In the genomic region with DNA sequence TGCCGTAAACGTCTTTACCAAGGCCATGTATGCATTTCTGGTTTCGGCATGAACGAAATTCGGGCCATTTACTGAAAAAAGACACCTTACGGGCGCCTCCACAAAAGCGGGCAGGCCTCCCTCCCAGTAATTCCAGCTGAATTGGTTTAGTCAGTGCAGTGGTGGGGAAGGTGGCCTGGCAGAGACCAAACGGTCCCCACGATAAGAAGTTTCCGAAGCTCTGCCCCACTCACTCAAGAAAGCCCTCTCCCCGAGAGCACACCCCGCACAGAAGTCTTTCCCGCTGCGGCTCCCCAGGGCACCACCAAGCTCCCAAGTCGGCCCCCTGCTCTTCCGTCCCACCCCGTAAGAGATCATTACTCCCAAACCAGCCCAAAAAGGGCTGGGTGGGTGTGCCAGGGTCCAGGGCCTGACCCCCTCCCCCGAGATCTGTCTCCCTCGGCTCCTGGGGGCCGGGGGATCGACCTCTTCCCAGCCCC, we compare ENCODE assay signal across 8 cellular contexts.
A peak's percentile ranks its signal among the peaks of the same experiment; 100 is the strongest.
DNase-seq lines count a peak whose midpoint lies in the region; ATAC-seq and TF ChIP-seq lines count a peak whose summit lies in the region.

No MANE protein-coding gene starts in this region.

- H3K4me3 ChIP-seq in CD4-positive, alpha-beta memory T cell (ENCODE audit: low read length in 2 of 2): peak overlapping the region; percentile 56 to 84
- peak overlapping the region; percentile 73 for H3K4me3 ChIP-seq in mesodermal cell (ENCODE audit: extremely low read depth, insufficient read depth, low read length, poor library complexity, severe bottlenecking)

- ATAC-seq in GM21619 (IDR thresholded peaks at IDR 0.05; ENCODE audit: unreplicated experiment) (peak; percentile 3), GM21423 (IDR thresholded peaks at IDR 0.05; ENCODE audit: unreplicated experiment) (no peak)

- peak overlapping the region; percentile 83 to 95 (median 90) for H3K4me3 Mint-ChIP-seq in CD4-positive, alpha-beta memory T cell
- H3K4me3 Mint-ChIP-seq in dendritic cell treated with granulocyte-macrophage colony-stimulating factor and Interleukin-4, amounts not matched to agents 40 ng/mL and 50 ng/mL, for 4 days: peak overlapping the region; percentile 78
- H3K4me3 Mint-ChIP-seq in type B pancreatic cell: peak overlapping the region; percentile 94

- TF ChIP-seq CTCF in RWPE1 (conservative IDR thresholded peaks at IDR 0.05; ENCODE audit: low read depth) (no peak), type B pancreatic cell (conservative IDR thresholded peaks at IDR 0.05) (no peak)

- peaks cover 0 to 11% of the 10 kb centered on the region in 2 donors for H3K36me3 Mint-ChIP-seq in CD4-positive, alpha-beta memory T cell
- H3K36me3 Mint-ChIP-seq in dendritic cell treated with granulocyte-macrophage colony-stimulating factor and Interleukin-4, amounts not matched to agents 40 ng/mL and 50 ng/mL, for 4 days (ENCODE audit: low read depth): peaks cover 10% of the 10 kb centered on the region
- no peaks in the 10 kb centered on the region for H3K36me3 Mint-ChIP-seq in type B pancreatic cell

- peaks cover 41 to 79% (median 59%) of the 10 kb centered on the region in 4 donors for H3K4me1 Mint-ChIP-seq in CD4-positive, alpha-beta memory T cell
- H3K4me1 Mint-ChIP-seq in dendritic cell treated with granulocyte-macrophage colony-stimulating factor and Interleukin-4, amounts not matched to agents 40 ng/mL and 50 ng/mL, for 4 days (ENCODE audit: low read depth): peaks cover 44% of the 10 kb centered on the region
- H3K4me1 Mint-ChIP-seq in type B pancreatic cell (ENCODE audit: unreplicated experiment): peaks cover 45% of the 10 kb centered on the region

- no peaks in the 10 kb centered on the region for H3K9me3 Mint-ChIP-seq in CD4-positive, alpha-beta memory T cell
- no peaks in the 10 kb centered on the region for H3K9me3 Mint-ChIP-seq in dendritic cell treated with granulocyte-macrophage colony-stimulating factor and Interleukin-4, amounts not matched to agents 40 ng/mL and 50 ng/mL, for 4 days
- H3K9me3 Mint-ChIP-seq in type B pancreatic cell: no peaks in the 10 kb centered on the region

- no peaks in the 10 kb centered on the region for H3K27me3 Mint-ChIP-seq in CD4-positive, alpha-beta memory T cell
- peaks cover 6% of the 10 kb centered on the region for H3K27me3 Mint-ChIP-seq in dendritic cell treated with granulocyte-macrophage colony-stimulating factor and Interleukin-4, amounts not matched to agents 40 ng/mL and 50 ng/mL, for 4 days
- H3K27me3 Mint-ChIP-seq in type B pancreatic cell: no peaks in the 10 kb centered on the region

- intact Hi-C loops in CD4-positive, alpha-beta memory T cell (cut with micrococcal nuclease): loop anchor here (1.0 to 5.0 kb wide), 4 partner anchors 15 to 86 kb away; partner anchors contain the start of genes MELK and RNF38
- intact Hi-C loops in dendritic cell treated with granulocyte-macrophage colony-stimulating factor and Interleukin-4, amounts not matched to agents 40 ng/mL and 50 ng/mL, for 4 days (cut with micrococcal nuclease): loop anchor here (2.0 to 5.0 kb wide), 2 partner anchors 86 kb away; partner anchors contain the start of genes MELK and RNF38

- H3K27me3 ChIP-seq in CD4-positive, alpha-beta memory T cell (ENCODE audit: insufficient read depth, low read length): no peaks in the 10 kb centered on the region

- CTCF ChIA-PET in CD4-positive, alpha-beta memory T cell (lab: Charles Lee; ENCODE audit: partially characterized antibody): interaction anchor here (0.7 to 3.8 kb wide), 8 partner anchors 9 to 79 kb away, joined by 3 to 23 read pairs (median 4); no protein-coding TSS in a partner anchor
- CTCF ChIA-PET in RWPE1 (lab: Yijun Ruan, JAX): interaction anchor here (0.6 to 1.6 kb wide), 3 partner anchors 79 to 610 kb away, joined by 3 to 5 read pairs (median 4); no protein-coding TSS in a partner anchor

- peaks cover 60% of the 10 kb centered on the region for H3K4me1 ChIP-seq in CD4-positive, alpha-beta memory T cell (ENCODE audit: insufficient read depth, low read length)
- peaks cover 7% of the 10 kb centered on the region for H3K4me1 ChIP-seq in mesodermal cell (ENCODE audit: control insufficient read depth, insufficient read depth, low read length, poor library complexity, severe bottlenecking)

- H3K36me3 ChIP-seq in CD4-positive, alpha-beta memory T cell (ENCODE audit: insufficient read depth, low read length): no peaks in the 10 kb centered on the region
- peaks cover 9% of the 10 kb centered on the region for H3K36me3 ChIP-seq in mesodermal cell (ENCODE audit: control insufficient read depth, insufficient read depth, low read length)

- no peaks in the 10 kb centered on the region for H3K9me3 ChIP-seq in CD4-positive, alpha-beta memory T cell (ENCODE audit: control insufficient read depth in 1 of 2, low read length in 2 of 2)
- no peaks in the 10 kb centered on the region for H3K9me3 ChIP-seq in mesodermal cell (ENCODE audit: control insufficient read depth, low read length)

- WGBS in mesodermal cell (ENCODE audit: insufficient coverage in 2 of 2), 2 experiments: 0 to 1% methylated on average over 14 to 21 of the region's 22 CpGs

- POLR2A ChIA-PET in CD4-positive, alpha-beta memory T cell (lab: Charles Lee; ENCODE audit: partially characterized antibody): interaction anchor here (0.7 to 5.9 kb wide), 12 partner anchors 11 to 342 kb away, joined by 3 to 88 read pairs (median 8); partner anchors contain the start of gene RNF38
- POLR2A ChIA-PET in RWPE1 (lab: Yijun Ruan, JAX; ENCODE audit: low non-redundant PET): no interaction called here

- DNase-seq in CD4-positive, alpha-beta memory T cell: peak in 1 of 5 donors; percentile 58
- DNase-seq in RWPE1 (ENCODE audit: low spot score) (peak; percentile 45), type B pancreatic cell (ENCODE audit: extremely low spot score, unreplicated experiment) (no peak), cerebellar cortex (ENCODE audit: low spot score) (no peak)

- H3K27ac Mint-ChIP-seq in CD4-positive, alpha-beta memory T cell: peak overlapping the region; percentile 83 to 96 (median 92)
- peak overlapping the region; percentile 91 for H3K27ac Mint-ChIP-seq in dendritic cell treated with granulocyte-macrophage colony-stimulating factor and Interleukin-4, amounts not matched to agents 40 ng/mL and 50 ng/mL, for 4 days
- peak overlapping the region; percentile 80 for H3K27ac Mint-ChIP-seq in type B pancreatic cell

- peak overlapping the region; percentile 83 for H3K27ac ChIP-seq in CD4-positive, alpha-beta memory T cell (ENCODE audit: low read depth, low read length)
- H3K27ac ChIP-seq in RWPE1: peak overlapping the region; percentile 82
- peak overlapping the region; percentile 82 for H3K27ac ChIP-seq in mesodermal cell (ENCODE audit: low read depth, low read length, severe bottlenecking)
